ENCODE assay signal across 1 cellular context in genomic region chr3:29465836-29466235, GRCh38.
TF ChIP-seq lines count a peak whose summit lies in the region.

No MANE protein-coding gene starts in this region.

TF ChIP-seq in HepG2, 621 proteins besides CTCF, POLR2A, EP300 and RAD21 (continued from another document):
- TF ChIP-seq HNRNPLL (IDR thresholded peaks at IDR 0.05; ENCODE audit: low read depth, low read length, poor library complexity, severe bottlenecking) (no peak), NFIC (IDR thresholded peaks at IDR 0.05; ENCODE audit: low read length) (no peak), BHLHE40 (IDR thresholded peaks at IDR 0.05; ENCODE audit: low read length) (no peak), SMAD1 (CRISPR knock-in tag; IDR thresholded peaks at IDR 0.05; ENCODE audit: borderline replicate concordance, low read depth) (no peak)
